ENCODE assay signal across 26 cellular contexts in the genomic region with DNA sequence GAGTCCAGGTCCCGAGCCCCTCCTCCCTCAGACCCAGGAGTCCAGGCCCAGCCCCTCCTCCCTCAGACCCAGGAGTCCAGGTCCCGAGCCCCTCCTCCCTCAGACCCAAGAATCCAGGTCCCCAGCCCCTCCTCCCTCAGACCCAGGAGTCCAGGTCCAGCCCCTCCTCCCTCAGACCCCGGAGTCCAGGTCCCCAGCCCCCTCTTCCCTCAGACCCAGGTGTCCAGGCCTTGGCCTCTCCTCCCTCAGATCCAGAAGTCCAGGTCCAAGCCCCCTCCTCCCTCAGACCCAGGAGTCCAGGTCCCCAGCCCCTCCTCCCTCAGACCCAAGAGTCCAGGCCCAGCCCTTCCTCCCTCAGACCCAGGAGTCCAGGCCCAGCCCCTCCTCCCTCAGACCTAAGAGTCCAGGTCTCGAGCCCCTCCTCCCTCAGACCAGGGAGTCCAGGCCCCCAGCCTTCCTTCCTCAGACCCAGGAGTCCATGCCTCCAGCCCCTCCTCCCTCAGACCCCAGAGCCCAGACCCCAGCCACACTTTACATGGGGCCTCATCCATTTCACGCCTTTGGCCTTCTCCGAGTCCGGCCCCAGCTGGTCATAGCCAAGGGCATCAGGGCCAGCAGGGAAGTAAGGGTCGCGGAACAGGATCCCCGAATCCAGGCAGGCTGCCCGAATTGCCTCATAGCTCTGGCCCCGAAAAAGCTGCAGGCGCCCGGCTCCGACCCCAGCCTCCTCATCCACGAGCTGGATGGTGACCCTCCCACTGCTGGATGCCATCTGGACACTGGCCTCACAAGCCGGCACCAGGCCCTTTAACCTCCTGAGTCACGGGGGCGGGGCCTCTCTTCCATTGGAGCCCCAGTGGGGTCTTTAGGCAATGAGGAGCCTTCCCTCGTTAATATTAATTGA. TPM values are rescaled to one million over a fixed set of nuclear protein-coding genes. Genes with fewer than 3 reads are reported as not detected.
DNase-seq lines count a peak whose midpoint lies in the region; ATAC-seq, FAIRE-seq and TF ChIP-seq lines count a peak whose summit lies in the region.
"Had no signal": no experiment of that assay in that cellular context is flagged by ENCODE, and none has a peak within 500 bp of the region (broad histone marks: within the 10 kb centered on the region; RNA-seq: fewer than 3 reads in every experiment).

No MANE protein-coding gene starts in this region.

- WGBS in K562 (ENCODE audit: insufficient coverage, low coverage, missing lambda C conversion rate): 58% methylated on average over 16 of the region's 20 CpGs

- intact Hi-C loops in K562 (cut with micrococcal nuclease) (no loop called here), lower lobe of right lung (cut with DNase I) (no loop called here)

- CTCF ChIA-PET in K562 (lab: Yijun Ruan, JAX; ENCODE audit: low intra/inter-chr PET ratio): no interaction called here

- H2AFZ ChIP-seq in K562 (ENCODE audit: low read depth, low read length): peak overlapping the region; percentile 45; the same call in 1 of the 2 replicates

- no peak for TF ChIP-seq POLR2A in K562 (conservative IDR thresholded peaks at IDR 0.05)

- in situ Hi-C loops in K562 (cut with MboI): no loop called here

- H3K36me3 ChIP-seq in K562 (ENCODE audit: control insufficient read depth, insufficient read depth, low read length) (no peaks in the 10 kb centered on the region), lower lobe of right lung (no peaks in the 10 kb centered on the region)
- H3K36me3 ChIP-seq: uterus had no signal

- TF ChIP-seq RAD21 in K562 (CRISPR knock-in tag; conservative IDR thresholded peaks at IDR 0.05 in 1 of 2, IDR thresholded peaks at IDR 0.05 in 1 of 2): no peak

- no peaks in the 10 kb centered on the region for H3K9me3 ChIP-seq in K562 (replicated peaks; ENCODE audit: control insufficient read depth, insufficient read depth, low read depth, low read length)
- H3K9me3 ChIP-seq in lower lobe of right lung: no peaks in the 10 kb centered on the region
- H3K9me3 ChIP-seq: testis, uterus had no signal

- ATAC-seq in K562 (peak; percentile 19; the same call in 2 of the 3 replicates), lower lobe of right lung (no peak), HG02763 (IDR thresholded peaks at IDR 0.05; ENCODE audit: unreplicated experiment) (no peak), HG02885 (IDR thresholded peaks at IDR 0.05; ENCODE audit: poor library complexity, unreplicated experiment) (no peak)
- ATAC-seq: activated naive CD4-positive, alpha-beta T cell treated with anti-CD3 and anti-CD28 coated beads, Interleukin-2, amount 50 U/mL, for 72 hours; HCT116 had no signal

- no peak for TF ChIP-seq EP300 in K562 (IDR thresholded peaks at IDR 0.05; ENCODE audit: low read length)

- FAIRE-seq in D721Med (lab: Jason Lieb, UNC) (no peak), K562 (lab: Jason Lieb, UNC) (no peak)
- FAIRE-seq: small intestine had no signal

- H3K4me2 ChIP-seq in K562 (ENCODE audit: insufficient read depth, low read length): no peak overlapping the region; the same call in 1 of the 2 replicates

- no peaks in the 10 kb centered on the region for H3K9me1 ChIP-seq in K562 (ENCODE audit: control insufficient read depth, insufficient read depth, low read length)

- DNase-seq in D721Med (ENCODE audit: insufficient read length, low spot score) (peak; percentile 4), K562 (ENCODE audit: extremely low read depth in 1 of 4, low spot score in 3 of 4) (peak in 2 of 4 experiments; percentile 24 to 31), lower lobe of right lung (peak; percentile 45), hypothalamus (lab: John Stamatoyannopoulos, UW) (no peak)
- DNase-seq: aorta; central memory CD4-positive, alpha-beta T cell; immature natural killer cell; MM.1S; NCI-H2171 treated with DMSO at 0.1 percent for 48 hours; NCI-H526; small intestine; stimulated activated CD4-positive, alpha-beta T cell treated with anti-CD3 and anti-CD28 coated beads, Interleukin-2, amount 100 ng/mL, for 48 hours; stimulated activated naive CD4-positive, alpha-beta T cell; testis; uterus had no signal

- H3K27ac ChIP-seq in K562 (ENCODE audit: extremely low read depth, low read depth, low read length): no peak overlapping the region
- H3K27ac ChIP-seq in lower lobe of right lung: no peak overlapping the region
- H3K27ac ChIP-seq: epithelial cell of prostate, SK-N-MC, testis, uterus had no signal

- H4K20me1 ChIP-seq in K562 (replicated peaks; ENCODE audit: control insufficient read depth, insufficient read depth, low read length): no peaks in the 10 kb centered on the region

- peak overlapping the region in 1 of 2 experiments; percentile 68; a peak in 2 of 4 replicates for H3K9ac ChIP-seq in K562 (ENCODE audit: insufficient read depth in 1 of 2, low read depth in 2 of 2, low read length in 2 of 2)

- no TSS peak for BruUV-seq in K562 (replicated peaks; lab: Mats Ljungman, UMichigan)

- H3K4me3 ChIP-seq in K562: no peak overlapping the region
- no peak overlapping the region for H3K4me3 ChIP-seq in lower lobe of right lung
- H3K4me3 ChIP-seq: SK-N-MC, testis, uterus had no signal

- POLR2A ChIA-PET in K562 (lab: Yijun Ruan, JAX): interaction anchor here (0.5 to 1.0 kb wide), 2 partner anchors 51 to 873 kb away, joined by 3 to 4 read pairs; no protein-coding TSS in a partner anchor

- TF ChIP-seq CTCF in D721Med (IDR thresholded peaks at IDR 0.05; ENCODE audit: insufficient read depth, missing control alignments): no peak
- no peak for TF ChIP-seq CTCF in K562 (IDR thresholded peaks at IDR 0.05 in 2 of 3, conservative IDR thresholded peaks at IDR 0.05 in 1 of 3; ENCODE audit: insufficient read depth in 2 of 3, low read depth in 1 of 3, low read length in 3 of 3)
- TF ChIP-seq CTCF in lower lobe of right lung (IDR thresholded peaks at IDR 0.05): no peak

- H3K27me3 ChIP-seq in K562 (ENCODE audit: control insufficient read depth in 2 of 2, insufficient read depth in 2 of 2, low read length in 2 of 2) (no peaks in the 10 kb centered on the region), lower lobe of right lung (ENCODE audit: low read depth) (no peaks in the 10 kb centered on the region)
- H3K27me3 ChIP-seq: testis, uterus had no signal

- H3K4me1 ChIP-seq in K562 (replicated peaks in 1 of 2; ENCODE audit: control insufficient read depth in 2 of 2, insufficient read depth in 2 of 2, low read length in 2 of 2): peaks cover 13 to 27% of the 10 kb centered on the region in 2 experiments; a peak in 4 of 5 replicates
- H3K4me1 ChIP-seq in lower lobe of right lung: no peaks in the 10 kb centered on the region
- H3K4me1 ChIP-seq: testis, uterus had no signal

- no peaks in the 10 kb centered on the region for H3K79me2 ChIP-seq in K562 (ENCODE audit: control insufficient read depth, insufficient read depth, low read length)

RNA-seq across cellular contexts. Expression of gene CAPN12, which starts 0.6 kb away (rescaled TPM):
- 21.8 and 34.6 TPM in 2 replicates for total RNA-seq in K562 (2011; cell fraction: chromatin; rRNA removed; ENCODE audit: low replicate concordance)
- total RNA-seq in K562 (2011; cell fraction: nucleolus; rRNA removed): 22.1 and 24.8 TPM in 2 replicates
- total RNA-seq in K562 (2011; cell fraction: nucleoplasm; rRNA removed): 16.0 and 28.2 TPM in 2 replicates
- total RNA-seq in K562 (2014; rRNA removed) (1.6 and 3.1 TPM in 2 replicates), K562 (2014; rRNA removed; fragmentation: Illumina TruSeq; extraction: Trizol) (0.89 and 1.2 TPM in 2 replicates), K562 (2015; rRNA removed; fragmentation: Illumina TruSeq; extraction: Trizol) (0.83 and 0.87 TPM in 2 replicates), K562 (2021) (3.7 and 4.8 TPM in 2 replicates), lower lobe of right lung (18.2 TPM)
- polyA plus RNA-seq in K562 (2011; rRNA removed) (6.8 and 14.8 TPM in 2 replicates), K562 (2014; fragmentation: Illumina TruSeq; extraction: Trizol) (3.4 and 4.7 TPM in 2 replicates), K562 (2014; fragmentation: Nextera tagmentation; extraction: Ambion mirVana) (1 to 10 TPM in 1 of 2 experiments, under 1 TPM in 1; 0.84 to 1.0 TPM), K562 (2014; rRNA removed) (5.6 and 7.0 TPM in 2 replicates)
- 11.9 and 13.7 TPM in 2 replicates for polyA plus RNA-seq in K562 (2011; cell fraction: cytosol; rRNA removed)
- 61.9 and 73.0 TPM in 2 replicates for polyA plus RNA-seq in K562 (2011; cell fraction: nucleus; rRNA removed)
- polyA plus RNA-seq in K562 (2012): 2.9 and 8.2 TPM in 2 replicates
- polyA minus RNA-seq in K562 (2011; rRNA and poly(A)+ RNA removed): 1.2 and 1.3 TPM in 2 replicates
- 2.8 and 4.4 TPM in 2 replicates for polyA minus RNA-seq in K562 (2011; cell fraction: cytosol; rRNA and poly(A)+ RNA removed)
- 5.1 and 7.3 TPM in 2 replicates for polyA minus RNA-seq in K562 (2011; cell fraction: nucleus; rRNA and poly(A)+ RNA removed)
- total RNA-seq: dermis microvascular lymphatic vessel endothelial cell, RPMI7951 had no signal
- polyA plus RNA-seq: neural cell had no signal

RNA-seq across cellular contexts. Expression of gene LGALS7, which starts 29.7 kb away (rescaled TPM):
- not detected in 2 replicates for total RNA-seq in K562 (2011; cell fraction: chromatin; rRNA removed; ENCODE audit: low replicate concordance)
- total RNA-seq in K562 (2011; cell fraction: nucleolus; rRNA removed): not detected in 2 replicates
- not detected in 2 replicates for total RNA-seq in K562 (2011; cell fraction: nucleoplasm; rRNA removed)
- not detected in 2 replicates for total RNA-seq in K562 (2014; rRNA removed)
- not detected in 2 replicates for total RNA-seq in K562 (2014; rRNA removed; fragmentation: Illumina TruSeq; extraction: Trizol)
- not detected in 2 replicates for total RNA-seq in K562 (2015; rRNA removed; fragmentation: Illumina TruSeq; extraction: Trizol)
- not detected in 2 replicates for total RNA-seq in K562 (2021)
- polyA plus RNA-seq in K562 (2011; rRNA removed): not detected in 2 replicates
- not detected in 2 replicates for polyA plus RNA-seq in K562 (2011; cell fraction: cytosol; rRNA removed)
- not detected in 2 replicates for polyA plus RNA-seq in K562 (2011; cell fraction: nucleus; rRNA removed)
- polyA plus RNA-seq in K562 (2012): not detected in 2 replicates
- polyA plus RNA-seq in K562 (2014; fragmentation: Illumina TruSeq; extraction: Trizol): not detected in 2 replicates
- not detected for polyA plus RNA-seq in K562 (2014; fragmentation: Nextera tagmentation; extraction: Ambion mirVana)
- polyA plus RNA-seq in K562 (2014; rRNA removed): not detected in 2 replicates
- polyA minus RNA-seq in K562 (2011; rRNA and poly(A)+ RNA removed): not detected in 2 replicates
- not detected in 2 replicates for polyA minus RNA-seq in K562 (2011; cell fraction: cytosol; rRNA and poly(A)+ RNA removed)
- not detected in 2 replicates for polyA minus RNA-seq in K562 (2011; cell fraction: nucleus; rRNA and poly(A)+ RNA removed)
- not detected for total RNA-seq in lower lobe of right lung
- total RNA-seq: activated naive CD4-positive, alpha-beta T cell treated with anti-CD3 and anti-CD28 coated beads, Interleukin-2, amount 50 U/mL, for 72 hours; aorta; dermis microvascular lymphatic vessel endothelial cell; mucosa of gallbladder; progenitor cell of endocrine pancreas; RPMI7951; testis had no signal
- polyA plus RNA-seq: aorta, immature natural killer cell, neural cell had no signal

RNA-seq across cellular contexts. Expression of gene LGALS7B, which starts 45.4 kb away (rescaled TPM):
- not detected in 2 replicates for total RNA-seq in K562 (2011; cell fraction: chromatin; rRNA removed; ENCODE audit: low replicate concordance)
- not detected in 2 replicates for total RNA-seq in K562 (2011; cell fraction: nucleolus; rRNA removed)
- total RNA-seq in K562 (2011; cell fraction: nucleoplasm; rRNA removed): not detected in 2 replicates
- total RNA-seq in K562 (2014; rRNA removed) (not detected in 2 replicates), K562 (2014; rRNA removed; fragmentation: Illumina TruSeq; extraction: Trizol) (not detected in 2 replicates), K562 (2015; rRNA removed; fragmentation: Illumina TruSeq; extraction: Trizol) (not detected in 2 replicates), K562 (2021) (not detected in 2 replicates), lower lobe of right lung (not detected)
- polyA plus RNA-seq in K562 (2011; rRNA removed) (not detected in 2 replicates), K562 (2014; fragmentation: Illumina TruSeq; extraction: Trizol) (not detected in 2 replicates), K562 (2014; fragmentation: Nextera tagmentation; extraction: Ambion mirVana) (not detected), K562 (2014; rRNA removed) (not detected in 2 replicates)
- polyA plus RNA-seq in K562 (2011; cell fraction: cytosol; rRNA removed): not detected in 2 replicates
- polyA plus RNA-seq in K562 (2011; cell fraction: nucleus; rRNA removed): not detected in 2 replicates
- not detected in 2 replicates for polyA plus RNA-seq in K562 (2012)
- not detected in 2 replicates for polyA minus RNA-seq in K562 (2011; rRNA and poly(A)+ RNA removed)
- polyA minus RNA-seq in K562 (2011; cell fraction: cytosol; rRNA and poly(A)+ RNA removed): not detected in 2 replicates
- not detected in 2 replicates for polyA minus RNA-seq in K562 (2011; cell fraction: nucleus; rRNA and poly(A)+ RNA removed)
- total RNA-seq: activated naive CD4-positive, alpha-beta T cell treated with anti-CD3 and anti-CD28 coated beads, Interleukin-2, amount 50 U/mL, for 72 hours; aorta; progenitor cell of endocrine pancreas; RPMI7951 had no signal
- polyA plus RNA-seq: aorta, immature natural killer cell, neural cell had no signal

Comparison
In these comparisons a context has a peak if more than half of its experiments do, and no peak if none do; other contexts are left out.
1. DNase-seq: peak in D721Med (single experiment) and lower lobe of right lung (single experiment); none in hypothalamus (0 of 51).